8 cellular contexts compared by ENCODE assay signal in genomic region chr5:139422307-139422893, GRCh38. TPM values are rescaled to one million over a fixed set of nuclear protein-coding genes. Genes with fewer than 3 reads are reported as not detected.
DNase-seq lines count a peak whose midpoint lies in the region; ATAC-seq, FAIRE-seq and TF ChIP-seq lines count a peak whose summit lies in the region.

No MANE protein-coding gene starts in this region.

- no peaks in the 10 kb centered on the region for H3K27me3 ChIP-seq in SK-N-SH (ENCODE audit: insufficient read depth)

- WGBS in SK-N-SH (ENCODE audit: low lambda C conversion rate): 39% methylated on average over 5 of the region's 5 CpGs

- in situ Hi-C loops in T47D (cut with HindIII; ENCODE audit: low pct_unique_long_range_greater_than_20kb, low sequenced_read_pairs): no loop called here

- no peaks in the 10 kb centered on the region for H3K9me2 ChIP-seq in SK-N-SH

- CTCF ChIA-PET in SK-N-SH (lab: Yijun Ruan, JAX): interaction anchor here (0.6 to 9.7 kb wide), 45 partner anchors 9 to 343 kb away, joined by 3 to 324 read pairs (median 5); partner anchors contain the start of genes DNAJC18, PROB1, SPATA24 and STING1

- no peak overlapping the region for H3K27ac Mint-ChIP-seq in stimulated activated naive CD8-positive, alpha-beta T cell treated with anti-CD3 and anti-CD28 coated beads, Interleukin-15, amount 100 ng/mL, for 72 hours

- TF ChIP-seq CTCF in SK-N-SH (IDR thresholded peaks at IDR 0.05): peak; percentile 96

- no peaks in the 10 kb centered on the region for H3K9me3 ChIP-seq in SK-N-SH

- H4K20me1 ChIP-seq in SK-N-SH (ENCODE audit: insufficient read depth): no peaks in the 10 kb centered on the region

- H3K27ac ChIP-seq in SK-N-SH (ENCODE audit: low read depth in 2 of 2, low read length in 1 of 2): peak overlapping the region in 1 of 2 experiments; percentile 42; a peak in 1 of 4 replicates

- ATAC-seq in stimulated activated naive CD8-positive, alpha-beta T cell treated with anti-CD3 and anti-CD28 coated beads, Interleukin-15, amount 100 ng/mL, for 72 hours: peak; percentile 93
- ATAC-seq in HG03457 (IDR thresholded peaks at IDR 0.05; ENCODE audit: unreplicated experiment): no peak

- H3F3A ChIP-seq in SK-N-SH (replicated peaks; ENCODE audit: insufficient read depth): peaks cover 20% of the 10 kb centered on the region

- POLR2A ChIA-PET in SK-N-SH (lab: Yijun Ruan, JAX): interaction anchor here (1.2 to 1.9 kb wide), 2 partner anchors 11 to 91 kb away, joined by 3 to 7 read pairs; no protein-coding TSS in a partner anchor

- H3K27me3 Mint-ChIP-seq in stimulated activated naive CD8-positive, alpha-beta T cell treated with anti-CD3 and anti-CD28 coated beads, Interleukin-15, amount 100 ng/mL, for 72 hours: no peaks in the 10 kb centered on the region

- DNase-seq in COR-L47 (lab: John Stamatoyannopoulos, UW): peak; percentile 42
- peak; percentile 62 for DNase-seq in GM19240 (ENCODE audit: insufficient read length, low spot score)
- peak; percentile 49 for DNase-seq in NCI-H1092 (lab: John Stamatoyannopoulos, UW)
- DNase-seq in SK-N-SH: peak; percentile 74
- peak; percentile 63 to 78 for DNase-seq in T47D (ENCODE audit: low read depth in 1 of 2, low spot score in 1 of 2)
- peak; percentile 55 to 63 for DNase-seq in stimulated activated naive CD8-positive, alpha-beta T cell treated with anti-CD3 and anti-CD28 coated beads, Interleukin-15, amount 100 ng/mL, for 72 hours

- H3K4me3 ChIP-seq in SK-N-SH (ENCODE audit: low read depth in 2 of 2, low read length in 1 of 2): peak overlapping the region in 1 of 2 experiments; percentile 4; a peak in 1 of 4 replicates

- peak; percentile 90 for FAIRE-seq in islet of Langerhans (lab: Jason Lieb, UNC)

- H3K4me1 Mint-ChIP-seq in stimulated activated naive CD8-positive, alpha-beta T cell treated with anti-CD3 and anti-CD28 coated beads, Interleukin-15, amount 100 ng/mL, for 72 hours: peaks cover 13% of the 10 kb centered on the region

- peaks cover 8 to 9% of the 10 kb centered on the region in 2 experiments; a peak in 3 of 4 replicates for H3K4me1 ChIP-seq in SK-N-SH (ENCODE audit: control insufficient read depth in 1 of 2, insufficient read depth in 2 of 2, low read depth in 1 of 2, low read length in 1 of 2)

- H2AFZ ChIP-seq in SK-N-SH (ENCODE audit: low read depth): no peak overlapping the region; the same call in 1 of the 2 replicates

- H3K4me3 Mint-ChIP-seq in stimulated activated naive CD8-positive, alpha-beta T cell treated with anti-CD3 and anti-CD28 coated beads, Interleukin-15, amount 100 ng/mL, for 72 hours: no peak overlapping the region

- no peaks in the 10 kb centered on the region for H3K9me3 Mint-ChIP-seq in stimulated activated naive CD8-positive, alpha-beta T cell treated with anti-CD3 and anti-CD28 coated beads, Interleukin-15, amount 100 ng/mL, for 72 hours

- H3K4me2 ChIP-seq in SK-N-SH: no peak overlapping the region

- H3K9ac ChIP-seq in SK-N-SH: no peak overlapping the region

- no peaks in the 10 kb centered on the region for H3K79me2 ChIP-seq in SK-N-SH (ENCODE audit: insufficient read depth)

- H3K36me3 ChIP-seq in SK-N-SH (replicated peaks in 1 of 2; ENCODE audit: control insufficient read depth in 1 of 2, insufficient read depth in 2 of 2, low read length in 1 of 2): peaks cover 36 to 44% of the 10 kb centered on the region in 2 experiments

- TF ChIP-seq RAD21 in SK-N-SH (IDR thresholded peaks at IDR 0.05; ENCODE audit: low read length): peak; percentile 97

- no peak for TF ChIP-seq EP300 in SK-N-SH (IDR thresholded peaks at IDR 0.05; ENCODE audit: borderline replicate concordance in 1 of 2, low read depth in 1 of 2, low read length in 1 of 2)

TF ChIP-seq in SK-N-SH, 30 proteins besides CTCF, POLR2A, EP300 and RAD21:
- TF ChIP-seq, protein P1, sequence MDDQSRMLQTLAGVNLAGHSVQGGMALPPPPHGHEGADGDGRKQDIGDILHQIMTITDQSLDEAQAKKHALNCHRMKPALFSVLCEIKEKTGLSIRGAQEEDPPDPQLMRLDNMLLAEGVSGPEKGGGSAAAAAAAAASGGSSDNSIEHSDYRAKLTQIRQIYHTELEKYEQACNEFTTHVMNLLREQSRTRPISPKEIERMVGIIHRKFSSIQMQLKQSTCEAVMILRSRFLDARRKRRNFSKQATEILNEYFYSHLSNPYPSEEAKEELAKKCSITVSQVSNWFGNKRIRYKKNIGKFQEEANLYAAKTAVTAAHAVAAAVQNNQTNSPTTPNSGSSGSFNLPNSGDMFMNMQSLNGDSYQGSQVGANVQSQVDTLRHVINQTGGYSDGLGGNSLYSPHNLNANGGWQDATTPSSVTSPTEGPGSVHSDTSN (IDR thresholded peaks at IDR 0.05): no peak
- TF ChIP-seq, protein P2, sequence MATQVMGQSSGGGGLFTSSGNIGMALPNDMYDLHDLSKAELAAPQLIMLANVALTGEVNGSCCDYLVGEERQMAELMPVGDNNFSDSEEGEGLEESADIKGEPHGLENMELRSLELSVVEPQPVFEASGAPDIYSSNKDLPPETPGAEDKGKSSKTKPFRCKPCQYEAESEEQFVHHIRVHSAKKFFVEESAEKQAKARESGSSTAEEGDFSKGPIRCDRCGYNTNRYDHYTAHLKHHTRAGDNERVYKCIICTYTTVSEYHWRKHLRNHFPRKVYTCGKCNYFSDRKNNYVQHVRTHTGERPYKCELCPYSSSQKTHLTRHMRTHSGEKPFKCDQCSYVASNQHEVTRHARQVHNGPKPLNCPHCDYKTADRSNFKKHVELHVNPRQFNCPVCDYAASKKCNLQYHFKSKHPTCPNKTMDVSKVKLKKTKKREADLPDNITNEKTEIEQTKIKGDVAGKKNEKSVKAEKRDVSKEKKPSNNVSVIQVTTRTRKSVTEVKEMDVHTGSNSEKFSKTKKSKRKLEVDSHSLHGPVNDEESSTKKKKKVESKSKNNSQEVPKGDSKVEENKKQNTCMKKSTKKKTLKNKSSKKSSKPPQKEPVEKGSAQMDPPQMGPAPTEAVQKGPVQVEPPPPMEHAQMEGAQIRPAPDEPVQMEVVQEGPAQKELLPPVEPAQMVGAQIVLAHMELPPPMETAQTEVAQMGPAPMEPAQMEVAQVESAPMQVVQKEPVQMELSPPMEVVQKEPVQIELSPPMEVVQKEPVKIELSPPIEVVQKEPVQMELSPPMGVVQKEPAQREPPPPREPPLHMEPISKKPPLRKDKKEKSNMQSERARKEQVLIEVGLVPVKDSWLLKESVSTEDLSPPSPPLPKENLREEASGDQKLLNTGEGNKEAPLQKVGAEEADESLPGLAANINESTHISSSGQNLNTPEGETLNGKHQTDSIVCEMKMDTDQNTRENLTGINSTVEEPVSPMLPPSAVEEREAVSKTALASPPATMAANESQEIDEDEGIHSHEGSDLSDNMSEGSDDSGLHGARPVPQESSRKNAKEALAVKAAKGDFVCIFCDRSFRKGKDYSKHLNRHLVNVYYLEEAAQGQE (IDR thresholded peaks at IDR 0.05; ENCODE audit: low read depth, low read length): no peak
- TF ChIP-seq TCF12 (IDR thresholded peaks at IDR 0.05): 0 out of 2 replicates have a peak, but pooled peaks have one; percentile 4
- TF ChIP-seq SMC3 (IDR thresholded peaks at IDR 0.05; ENCODE audit: low read depth, low read length): peak; percentile 89
- no peak for TF ChIP-seq EZH2phosphoT487 (IDR thresholded peaks at IDR 0.05; ENCODE audit: borderline replicate concordance, low read depth)

RNA-seq across cellular contexts. Expression of gene DNAJC18, which starts 16.9 kb away (rescaled TPM):
- 7.4 and 10.3 TPM in 2 replicates for polyA plus RNA-seq in SK-N-SH (2012; rRNA removed)
- 10.7 and 14.5 TPM in 2 replicates for polyA plus RNA-seq in SK-N-SH (2012; cell fraction: cytosol; rRNA removed)
- 3.1 and 7.3 TPM in 2 replicates for polyA plus RNA-seq in SK-N-SH (2012; cell fraction: nucleus; rRNA removed)

RNA-seq across cellular contexts. Expression of gene SPATA24, which starts 18.5 kb away (rescaled TPM):
- polyA plus RNA-seq in SK-N-SH (2012; rRNA removed): 7.6 and 10.8 TPM in 2 replicates
- 8.6 and 11.1 TPM in 2 replicates for polyA plus RNA-seq in SK-N-SH (2012; cell fraction: cytosol; rRNA removed)
- polyA plus RNA-seq in SK-N-SH (2012; cell fraction: nucleus; rRNA removed): 11.5 and 13.5 TPM in 2 replicates

RNA-seq across cellular contexts. Expression of gene PROB1, which starts 27.5 kb away (rescaled TPM):
- polyA plus RNA-seq in SK-N-SH (2012; rRNA removed): 0.44 and 0.62 TPM in 2 replicates
- 0.22 and 0.30 TPM in 2 replicates for polyA plus RNA-seq in SK-N-SH (2012; cell fraction: cytosol; rRNA removed)
- polyA plus RNA-seq in SK-N-SH (2012; cell fraction: nucleus; rRNA removed): 3.4 and 3.7 TPM in 2 replicates

RNA-seq across cellular contexts. Expression of gene MZB1, which starts 32.7 kb away (rescaled TPM):
- 0.06 TPM in 1 of 2 replicates, not detected in the other for polyA plus RNA-seq in SK-N-SH (2012; rRNA removed)
- not detected in 2 replicates for polyA plus RNA-seq in SK-N-SH (2012; cell fraction: cytosol; rRNA removed)
- 0.10 and 0.16 TPM in 2 replicates for polyA plus RNA-seq in SK-N-SH (2012; cell fraction: nucleus; rRNA removed)

RNA-seq across cellular contexts. Expression of gene SLC23A1, which starts 39.3 kb away (rescaled TPM):
- not detected in 2 replicates for polyA plus RNA-seq in SK-N-SH (2012; rRNA removed)
- 0.01 TPM in 1 of 2 replicates, not detected in the other for polyA plus RNA-seq in SK-N-SH (2012; cell fraction: cytosol; rRNA removed)
- 0.05 TPM in 1 of 2 replicates, not detected in the other for polyA plus RNA-seq in SK-N-SH (2012; cell fraction: nucleus; rRNA removed)
